Comparison of ENCODE assay signal across 8 cellular contexts in genomic region chr17:60601443-60602384, GRCh38. TPM values are rescaled to one million over a fixed set of nuclear protein-coding genes. Genes with fewer than 3 reads are reported as not detected.
DNase-seq lines count a peak whose midpoint lies in the region; ATAC-seq and TF ChIP-seq lines count a peak whose summit lies in the region.

No MANE protein-coding gene starts in this region.

- CTCF ChIA-PET in activated CD4-positive, alpha-beta memory T cell treated with anti-CD3 and anti-CD28 coated beads, Interleukin-2, amount 10 ng/mL, durations not matched to agents 7 days and 5 days (lab: Charles Lee), result interaction anchor here (0.6 to 2.7 kb wide), 6 partner anchors 19 to 77 kb away, joined by 3 to 18 read pairs (median 4); no protein-coding TSS in a partner anchor

- intact Hi-C loops in mucosa of descending colon (cut with DNase I, micrococcal nuclease), result no loop called here

- H3T11ph ChIP-seq in H9 (ENCODE audit: low read length), result no peak overlapping the region

- H4K8ac ChIP-seq in H9 (replicated peaks; ENCODE audit: insufficient read length, low read depth, low read length), result no peak overlapping the region

- H3K36me3 ChIP-seq in mucosa of descending colon (ENCODE audit: low read depth), result no peaks in the 10 kb centered on the region
- H3K36me3 ChIP-seq in subcutaneous abdominal adipose tissue (ENCODE audit: control insufficient read depth in 5 of 5, insufficient read depth in 5 of 5, low read length in 5 of 5), result no peaks in the 10 kb centered on the region

- H3K4me3 ChIP-seq in epithelial cell of proximal tubule (ENCODE audit: low read depth, low read length) (peak overlapping the region; percentile 76), mucosa of descending colon (peak overlapping the region; percentile 99), subcutaneous abdominal adipose tissue (ENCODE audit: low read depth in 1 of 5, low read length in 5 of 5) (peak overlapping the region; percentile 89 to 98 (median 96))

- no peak overlapping the region for H2BK5ac ChIP-seq in H9 (ENCODE audit: insufficient read length, low read length)

- peak; percentile 57 for DNase-seq in AG20443 (ENCODE audit: low spot score)
- DNase-seq in H9, result peak; percentile 62
- DNase-seq in NCI-H446 treated with DMSO at 0.1 percent for 48 hours (lab: John Stamatoyannopoulos, UW), result peak; percentile 64
- DNase-seq in activated CD4-positive, alpha-beta memory T cell treated with anti-CD3 and anti-CD28 coated beads, Interleukin-2, amount 10 ng/mL, durations not matched to agents 7 days and 5 days, result peak; percentile 38
- DNase-seq in epithelial cell of proximal tubule (ENCODE audit: low read depth), result no peak
- peak in 1 of 3 donors; percentile 79 for DNase-seq in mucosa of descending colon
- DNase-seq in GM19240 (ENCODE audit: insufficient read length, low spot score), result no peak

- peak overlapping the region; percentile 77 to 87 (median 79); a peak in 4 of 7 replicates for H3K27ac Mint-ChIP-seq in H9
- H3K27ac Mint-ChIP-seq in activated CD4-positive, alpha-beta memory T cell treated with anti-CD3 and anti-CD28 coated beads, Interleukin-2, amount 10 ng/mL, durations not matched to agents 7 days and 5 days, result peak overlapping the region; percentile 86

- no peak overlapping the region for H3K18ac ChIP-seq in H9 (ENCODE audit: insufficient read length, low read depth, low read length)

- no peaks in the 10 kb centered on the region for H3K27me3 Mint-ChIP-seq in H9 (ENCODE audit: low read depth)
- H3K27me3 Mint-ChIP-seq in activated CD4-positive, alpha-beta memory T cell treated with anti-CD3 and anti-CD28 coated beads, Interleukin-2, amount 10 ng/mL, durations not matched to agents 7 days and 5 days, result no peaks in the 10 kb centered on the region

- no peak overlapping the region for H2BK120ac ChIP-seq in H9 (ENCODE audit: low read depth, low read length, poor library complexity, severe bottlenecking)

- H3K9ac ChIP-seq in H9 (ENCODE audit: extremely low read depth, insufficient read length, low read length), result peak overlapping the region; percentile 76
- peak overlapping the region; percentile 70 to 98 (median 96) for H3K9ac ChIP-seq in subcutaneous abdominal adipose tissue (ENCODE audit: low read length in 5 of 5)

- no peak overlapping the region for H2AFZ ChIP-seq in H9 (ENCODE audit: low read length)

- H3K4me1 Mint-ChIP-seq in H9, result peaks cover 19 to 21% of the 10 kb centered on the region in 2 experiments
- H3K4me1 Mint-ChIP-seq in activated CD4-positive, alpha-beta memory T cell treated with anti-CD3 and anti-CD28 coated beads, Interleukin-2, amount 10 ng/mL, durations not matched to agents 7 days and 5 days, result peaks cover 56% of the 10 kb centered on the region

- H3K23me2 ChIP-seq in H9 (ENCODE audit: insufficient read length, low read depth, low read length, poor library complexity, severe bottlenecking), result peaks cover 9% of the 10 kb centered on the region

- H3K56ac ChIP-seq in H9 (ENCODE audit: insufficient read length, low read depth, low read length), result no peak overlapping the region

- H2BK12ac ChIP-seq in H9 (ENCODE audit: insufficient read length, low read depth, low read length), result no peak overlapping the region

- peak overlapping the region; percentile 88 for H3K4me2 ChIP-seq in H9 (ENCODE audit: insufficient read depth, insufficient read length, low read length)

- POLR2A ChIA-PET in activated CD4-positive, alpha-beta memory T cell treated with anti-CD3 and anti-CD28 coated beads, Interleukin-2, amount 10 ng/mL, durations not matched to agents 7 days and 5 days (lab: Charles Lee), result interaction anchor here (0.9 to 3.1 kb wide), 6 partner anchors 11 to 467 kb away, joined by 3 to 27 read pairs (median 4); partner anchors contain the start of genes APPBP2 and BCAS3

- no CpG with 5 or more reads among the region's 14 CpGs for WGBS in H9 (ENCODE audit: extremely low coverage, insufficient read length, low lambda C conversion rate)

- H4K91ac ChIP-seq in H9 (ENCODE audit: insufficient read length, low read depth, low read length), result no peak overlapping the region

- H3K27ac ChIP-seq in H9 (ENCODE audit: insufficient read length, low read depth, low read length), result no peak overlapping the region
- H3K27ac ChIP-seq in subcutaneous abdominal adipose tissue (ENCODE audit: low read depth, low read length), result peak overlapping the region; percentile 88

- no peaks in the 10 kb centered on the region; a peak in 1 of 5 replicates for H3K9me3 Mint-ChIP-seq in H9
- no peaks in the 10 kb centered on the region for H3K9me3 Mint-ChIP-seq in activated CD4-positive, alpha-beta memory T cell treated with anti-CD3 and anti-CD28 coated beads, Interleukin-2, amount 10 ng/mL, durations not matched to agents 7 days and 5 days

- peak overlapping the region; percentile 93 to 96 for H3K4me3 Mint-ChIP-seq in H9
- H3K4me3 Mint-ChIP-seq in activated CD4-positive, alpha-beta memory T cell treated with anti-CD3 and anti-CD28 coated beads, Interleukin-2, amount 10 ng/mL, durations not matched to agents 7 days and 5 days, result peak overlapping the region; percentile 96

- H2BK15ac ChIP-seq in H9 (ENCODE audit: low read depth, low read length), result no peak overlapping the region

- peak; percentile 5 for ATAC-seq in mucosa of descending colon

- H3K4me1 ChIP-seq in H9 (ENCODE audit: insufficient read depth, low read length) (no peaks in the 10 kb centered on the region), mucosa of descending colon (ENCODE audit: low read depth) (peaks cover 19% of the 10 kb centered on the region), subcutaneous abdominal adipose tissue (ENCODE audit: control insufficient read depth in 5 of 5, insufficient read depth in 5 of 5, low read length in 5 of 5) (peaks cover 3 to 48% (median 42%) of the 10 kb centered on the region in 5 donors)

- TF ChIP-seq CTCF in H9 (conservative IDR thresholded peaks at IDR 0.05) (peak; percentile 20; the same call in 1 of the 3 replicates), epithelial cell of proximal tubule (conservative IDR thresholded peaks at IDR 0.05; ENCODE audit: low read depth, low read length) (no peak), mucosa of descending colon (IDR thresholded peaks at IDR 0.05) (no peak)

- H3K79me1 ChIP-seq in H9 (ENCODE audit: insufficient read depth, low read depth, low read length, poor library complexity, severe bottlenecking), result peaks cover 5% of the 10 kb centered on the region

- H3K9me3 ChIP-seq in H9 (ENCODE audit: control insufficient read depth, low read depth, low read length) (no peaks in the 10 kb centered on the region), mucosa of descending colon (no peaks in the 10 kb centered on the region), subcutaneous abdominal adipose tissue (ENCODE audit: control insufficient read depth in 5 of 5, low read length in 5 of 5) (no peaks in the 10 kb centered on the region)

- H3K23ac ChIP-seq in H9 (ENCODE audit: insufficient read length, low read depth, low read length), result no peak overlapping the region

- H3K79me2 ChIP-seq in H9 (ENCODE audit: insufficient read depth, low read length), result peaks cover 23% of the 10 kb centered on the region; the same call in 1 of the 2 replicates

- no peaks in the 10 kb centered on the region for H4K20me1 ChIP-seq in H9 (ENCODE audit: control insufficient read depth, insufficient read depth, insufficient read length)

- no peaks in the 10 kb centered on the region for H3K27me3 ChIP-seq in H9 (ENCODE audit: insufficient read depth, low read length)
- no peaks in the 10 kb centered on the region for H3K27me3 ChIP-seq in subcutaneous abdominal adipose tissue (ENCODE audit: control insufficient read depth in 5 of 5, insufficient read depth in 4 of 5, low read length in 5 of 5)

- H3K14ac ChIP-seq in H9 (ENCODE audit: insufficient read depth, low read length), result no peak overlapping the region

- no peak overlapping the region for H4K5ac ChIP-seq in H9 (ENCODE audit: insufficient read length, low read depth, low read length)

- H3K4ac ChIP-seq in H9 (ENCODE audit: low read depth, low read length), result no peak overlapping the region

- H2AK5ac ChIP-seq in H9 (ENCODE audit: insufficient read length, low read length), result no peak overlapping the region

- no peak overlapping the region for H2BK20ac ChIP-seq in H9 (ENCODE audit: low read depth, low read length, poor library complexity, severe bottlenecking)

- H3K36me3 Mint-ChIP-seq in H9 (ENCODE audit: insufficient read depth in 1 of 3, low read depth in 3 of 3), result no peaks in the 10 kb centered on the region
- peaks cover 9% of the 10 kb centered on the region for H3K36me3 Mint-ChIP-seq in activated CD4-positive, alpha-beta memory T cell treated with anti-CD3 and anti-CD28 coated beads, Interleukin-2, amount 10 ng/mL, durations not matched to agents 7 days and 5 days (ENCODE audit: low read depth)

RNA-seq across cellular contexts. Expression of gene PPM1D, which starts 1.7 kb away (rescaled TPM):
- total RNA-seq in H9 (2021) (19.0 and 19.9 TPM in 2 replicates), epithelial cell of proximal tubule (9.1 and 9.8 TPM in 2 replicates), mucosa of descending colon (10 to 100 TPM; 16.0 to 20.6 (median 16.3) TPM)
- total RNA-seq in activated CD4-positive, alpha-beta memory T cell treated with anti-CD3 and anti-CD28 coated beads, Interleukin-2, amount 10 ng/mL, durations not matched to agents 7 days and 5 days, result 10 to 100 TPM; 17.8 to 18.8 TPM

Comparison
In these comparisons a context has a peak if more than half of its experiments do, and no peak if none do; other contexts are left out.
1. DNase-seq: peak in AG20443 (single experiment), H9 (single experiment), NCI-H446 treated with DMSO at 0.1 percent for 48 hours (single experiment) and activated CD4-positive, alpha-beta memory T cell treated with anti-CD3 and anti-CD28 coated beads, Interleukin-2, amount 10 ng/mL, durations not matched to agents 7 days and 5 days (single experiment); none in epithelial cell of proximal tubule (single experiment) and GM19240 (single experiment).
2. Peak in every context shown above with its lines, with median percentiles within 50 percentile points of each other: H3K4me3 ChIP-seq.